In the genomic region with DNA sequence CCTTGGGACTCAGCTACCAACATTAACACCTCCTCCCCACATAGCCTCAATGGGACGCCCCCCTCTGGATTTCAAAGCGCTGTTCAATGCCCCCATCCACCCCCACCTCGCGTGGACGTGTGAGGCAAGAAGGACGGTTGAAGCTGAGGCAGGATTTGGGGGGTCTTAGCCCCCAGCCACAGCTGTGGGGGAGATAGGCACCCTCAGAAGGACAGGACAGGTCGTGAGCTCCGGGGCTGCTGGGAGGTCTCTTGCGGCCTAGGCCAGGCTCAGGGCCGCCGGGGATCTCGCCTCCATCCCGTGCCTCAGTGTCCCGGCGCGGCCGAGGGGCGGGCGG, we compare ENCODE assay signal across 1 cellular context.
TF ChIP-seq lines count a peak whose summit lies in the region.

No MANE protein-coding gene starts in this region.

TF ChIP-seq in HCT116, 20 proteins besides CTCF, POLR2A, EP300 and RAD21 (continued from another document):
- TF ChIP-seq YY1 (IDR thresholded peaks at IDR 0.05; ENCODE audit: extremely low read depth, insufficient replicate concordance, low read depth, low read length) (no peak), SP1 (IDR thresholded peaks at IDR 0.05; ENCODE audit: low read depth) (no peak), ELF1 (IDR thresholded peaks at IDR 0.05; ENCODE audit: borderline replicate concordance, low read depth) (no peak), EGR1 (IDR thresholded peaks at IDR 0.05; ENCODE audit: low read depth) (no peak), SIN3A (IDR thresholded peaks at IDR 0.05; ENCODE audit: low read depth) (no peak), ZNF274 (IDR thresholded peaks at IDR 0.05; ENCODE audit: low read depth, low read length) (no peak)
- TF ChIP-seq, protein P1, sequence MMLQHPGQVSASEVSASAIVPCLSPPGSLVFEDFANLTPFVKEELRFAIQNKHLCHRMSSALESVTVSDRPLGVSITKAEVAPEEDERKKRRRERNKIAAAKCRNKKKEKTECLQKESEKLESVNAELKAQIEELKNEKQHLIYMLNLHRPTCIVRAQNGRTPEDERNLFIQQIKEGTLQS (IDR thresholded peaks at IDR 0.05), result no peak
- TF ChIP-seq, protein P2, sequence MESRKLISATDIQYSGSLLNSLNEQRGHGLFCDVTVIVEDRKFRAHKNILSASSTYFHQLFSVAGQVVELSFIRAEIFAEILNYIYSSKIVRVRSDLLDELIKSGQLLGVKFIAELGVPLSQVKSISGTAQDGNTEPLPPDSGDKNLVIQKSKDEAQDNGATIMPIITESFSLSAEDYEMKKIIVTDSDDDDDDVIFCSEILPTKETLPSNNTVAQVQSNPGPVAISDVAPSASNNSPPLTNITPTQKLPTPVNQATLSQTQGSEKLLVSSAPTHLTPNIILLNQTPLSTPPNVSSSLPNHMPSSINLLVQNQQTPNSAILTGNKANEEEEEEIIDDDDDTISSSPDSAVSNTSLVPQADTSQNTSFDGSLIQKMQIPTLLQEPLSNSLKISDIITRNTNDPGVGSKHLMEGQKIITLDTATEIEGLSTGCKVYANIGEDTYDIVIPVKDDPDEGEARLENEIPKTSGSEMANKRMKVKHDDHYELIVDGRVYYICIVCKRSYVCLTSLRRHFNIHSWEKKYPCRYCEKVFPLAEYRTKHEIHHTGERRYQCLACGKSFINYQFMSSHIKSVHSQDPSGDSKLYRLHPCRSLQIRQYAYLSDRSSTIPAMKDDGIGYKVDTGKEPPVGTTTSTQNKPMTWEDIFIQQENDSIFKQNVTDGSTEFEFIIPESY (IDR thresholded peaks at IDR 0.05; ENCODE audit: extremely low read depth, insufficient replicate concordance, low read length), result no peak
